ENCODE assay signal across 8 cellular contexts in the genomic region with DNA sequence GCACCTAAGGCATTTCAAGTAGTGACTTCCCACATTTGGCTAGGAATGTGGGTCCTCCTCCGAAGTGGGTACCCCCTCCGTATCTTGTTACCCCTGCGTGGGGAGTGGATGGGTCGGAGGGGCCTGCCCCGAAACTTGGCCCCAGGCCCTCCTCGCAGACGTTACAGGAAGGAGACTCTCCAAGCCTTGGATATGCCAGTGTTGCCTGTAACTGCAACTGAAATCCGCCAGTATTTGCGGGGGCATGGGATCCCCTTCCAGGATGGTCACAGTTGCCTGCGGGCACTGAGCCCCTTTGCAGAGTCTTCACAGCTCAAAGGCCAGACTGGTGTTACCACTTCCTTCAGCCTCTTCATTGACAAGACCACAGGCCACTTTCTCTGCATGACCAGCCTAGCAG. TPM values are rescaled to one million over a fixed set of nuclear protein-coding genes. Genes with fewer than 3 reads are reported as not detected.
DNase-seq lines count a peak whose midpoint lies in the region; ATAC-seq and TF ChIP-seq lines count a peak whose summit lies in the region.

No MANE protein-coding gene starts in this region.

- no peak for DNase-seq in AG04449 (ENCODE audit: low read depth, low spot score)
- DNase-seq in IMR-90, result no peak
- no peak for DNase-seq in cardiac fibroblast (ENCODE audit: low read depth in 2 of 2)

- no peak overlapping the region for H2BK120ac ChIP-seq in IMR-90 (ENCODE audit: low read depth, low read length)

- peak overlapping the region; percentile 99 for H3K4me2 ChIP-seq in IMR-90 (ENCODE audit: low read depth, low read length)

- peak overlapping the region; percentile 2 for H2AK9ac ChIP-seq in IMR-90 (replicated peaks; ENCODE audit: low read depth, low read length, poor library complexity)

- no peak overlapping the region for H3K14ac ChIP-seq in IMR-90 (replicated peaks; ENCODE audit: low read depth, low read length)

- H3K36me3 ChIP-seq in IMR-90 (ENCODE audit: control insufficient read depth, insufficient read depth, low read length) (peaks cover 31% of the 10 kb centered on the region), muscle layer of duodenum (ENCODE audit: control insufficient read depth in 1 of 2, insufficient read depth in 2 of 2, low read length in 2 of 2) (peaks cover 24 to 29% of the 10 kb centered on the region in 2 donors)

- POLR2A ChIA-PET in AG04449 (lab: Yijun Ruan, JAX), result no interaction called here
- POLR2A ChIA-PET in IMR-90 (lab: Charles Lee; ENCODE audit: unreplicated experiment), result no interaction called here

- TF ChIP-seq RAD21 in IMR-90 (IDR thresholded peaks at IDR 0.05; ENCODE audit: low read length), result no peak

- TF ChIP-seq CTCF in AG04449 (IDR thresholded peaks at IDR 0.05; ENCODE audit: insufficient read depth, low read length, missing control alignments), result no peak
- TF ChIP-seq CTCF in IMR-90 (conservative IDR thresholded peaks at IDR 0.05; ENCODE audit: low read depth, low read length), result no peak
- TF ChIP-seq CTCF in cardiac fibroblast (IDR thresholded peaks at IDR 0.05; ENCODE audit: low read depth, low read length), result no peak

- H2AFZ ChIP-seq in IMR-90 (replicated peaks; ENCODE audit: low read length, poor library complexity), result peak overlapping the region; percentile 99

- no peak overlapping the region for H3K18ac ChIP-seq in IMR-90 (ENCODE audit: low read depth, low read length)

- no peak overlapping the region for H4K91ac ChIP-seq in IMR-90 (ENCODE audit: insufficient read depth, low read depth, low read length)

- no peak overlapping the region for H2BK5ac ChIP-seq in IMR-90 (ENCODE audit: low read depth, low read length, poor library complexity, severe bottlenecking)

- BruUV-seq in IMR-90 (replicated peaks; lab: Mats Ljungman, UMichigan), result no TSS peak

- H3K27me3 ChIP-seq in IMR-90 (ENCODE audit: control insufficient read depth, insufficient read depth, low read length), result no peaks in the 10 kb centered on the region
- H3K27me3 ChIP-seq in muscle layer of duodenum (ENCODE audit: low read depth, low read length), result no peaks in the 10 kb centered on the region

- H3K4me1 ChIP-seq in IMR-90 (ENCODE audit: control insufficient read depth, insufficient read depth, low read length) (peaks cover 8% of the 10 kb centered on the region; the same call in 1 of the 2 replicates), muscle layer of duodenum (ENCODE audit: control insufficient read depth in 1 of 2, insufficient read depth in 2 of 2, low read length in 2 of 2) (peaks cover 13 to 22% of the 10 kb centered on the region in 2 donors)

- peak overlapping the region; percentile 57; the same call in 1 of the 2 replicates for H2AK5ac ChIP-seq in IMR-90 (ENCODE audit: low read depth, low read length)

- H4K20me1 ChIP-seq in IMR-90 (ENCODE audit: insufficient read depth, low read length), result 0 out of 2 replicates have a peak, but pooled peaks cover 3% of the 10 kb centered on the region

- ATAC-seq in IMR-90 (ENCODE audit: low read depth) (no peak), HG02885 (IDR thresholded peaks at IDR 0.05; ENCODE audit: poor library complexity, unreplicated experiment) (no peak), GM19023 (IDR thresholded peaks at IDR 0.05; ENCODE audit: unreplicated experiment) (no peak), HG02852 (IDR thresholded peaks at IDR 0.05; ENCODE audit: unreplicated experiment) (no peak), GM19463 (IDR thresholded peaks at IDR 0.05; ENCODE audit: unreplicated experiment) (no peak)

- H3K9me3 ChIP-seq in IMR-90 (ENCODE audit: control insufficient read depth, insufficient read depth, low read length), result no peaks in the 10 kb centered on the region
- H3K9me3 ChIP-seq in muscle layer of duodenum (ENCODE audit: control insufficient read depth in 1 of 2, low read length in 2 of 2), result no peaks in the 10 kb centered on the region

- H3K4ac ChIP-seq in IMR-90 (ENCODE audit: low read depth, low read length), result peak overlapping the region; percentile 88; the same call in 1 of the 2 replicates

- dilution Hi-C loops in IMR-90 (cut with HindIII; ENCODE audit: low sequenced_read_pairs, unreplicated experiment), result no loop called here

- H3K9ac ChIP-seq in IMR-90 (ENCODE audit: low read depth, low read length), result peak overlapping the region; percentile 70

- in situ Hi-C loops in IMR-90 (cut with MboI; ENCODE audit: low sequenced_read_pairs), result no loop called here

- H3K9me1 ChIP-seq in IMR-90 (ENCODE audit: insufficient read depth, low read length), result peaks cover 9% of the 10 kb centered on the region

- no peak overlapping the region for H3K27ac ChIP-seq in IMR-90 (ENCODE audit: insufficient read depth, low read length)
- no peak overlapping the region for H3K27ac ChIP-seq in muscle layer of duodenum (ENCODE audit: low read length)

- 75% methylated on average over 5 of the region's 10 CpGs; no CpG with 5 or more reads in 1 of the 2 experiments for WGBS in IMR-90 (ENCODE audit: extremely low coverage in 2 of 2, insufficient read length in 1 of 2), 2 experiments

- H3K56ac ChIP-seq in IMR-90 (ENCODE audit: extremely low read depth, insufficient read depth, low read length), result 0 out of 2 replicates have a peak overlapping the region, but pooled peaks have one; percentile 66

- CTCF ChIA-PET in AG04449 (lab: Yijun Ruan, JAX) (interaction anchor here (1.0 to 26.4 kb wide), 5 partner anchors 8 to 46 kb away, joined by 3 to 803 read pairs (median 119); partner anchors contain the start of genes LZTS2, PDZD7 and SFXN3), IMR-90 (lab: Yijun Ruan, JAX) (interaction anchor here (1.3 kb wide), 1 partner anchor 11 kb away, joined by 3 read pairs; the partner anchor contains the start of gene LZTS2)

- peaks cover 60 to 67% of the 10 kb centered on the region in 2 experiments for H3K79me1 ChIP-seq in IMR-90 (ENCODE audit: low read depth in 1 of 2, low read length in 2 of 2)

- H3K4me3 ChIP-seq in AG04449 (ENCODE audit: low read depth, low read length) (peak overlapping the region; percentile 100), IMR-90 (ENCODE audit: insufficient read depth, low read depth, low read length) (peak overlapping the region; percentile 90), cardiac fibroblast (replicated peaks in 1 of 2; ENCODE audit: low read depth in 2 of 2, low read length in 2 of 2) (peak overlapping the region; percentile 97 to 100), muscle layer of duodenum (ENCODE audit: low read depth in 1 of 2, low read length in 2 of 2) (peak overlapping the region; percentile 91 to 99)

- peak overlapping the region; percentile 87; the same call in 1 of the 2 replicates for H3K23ac ChIP-seq in IMR-90 (ENCODE audit: low read depth, low read length)

- H2BK15ac ChIP-seq in IMR-90 (ENCODE audit: low read depth, low read length), result no peak overlapping the region

- H2BK20ac ChIP-seq in IMR-90 (ENCODE audit: low read depth, low read length), result no peak overlapping the region

- TF ChIP-seq POLR2A in IMR-90 (IDR thresholded peaks at IDR 0.05; ENCODE audit: low read depth, low read length), result no peak

- intact Hi-C loops in IMR-90 (cut with micrococcal nuclease), result no loop called here

- no peak overlapping the region for H4K5ac ChIP-seq in IMR-90 (ENCODE audit: low read depth, low read length)

- peak overlapping the region; percentile 95 to 100; a peak in 3 of 4 replicates for H4K8ac ChIP-seq in IMR-90 (ENCODE audit: low read depth in 2 of 2, low read length in 2 of 2)

TF ChIP-seq in IMR-90, 13 proteins besides CTCF, POLR2A, EP300 and RAD21 (continues in another document):
- TF ChIP-seq NFE2L2 (IDR thresholded peaks at IDR 0.05; ENCODE audit: low read depth, low read length) (no peak), CEBPB (IDR thresholded peaks at IDR 0.05; ENCODE audit: low read depth, low read length) (no peak), MAFK (IDR thresholded peaks at IDR 0.05; ENCODE audit: low read depth, low read length) (no peak), MXI1 (IDR thresholded peaks at IDR 0.05; ENCODE audit: borderline replicate concordance, low read depth, low read length) (no peak), RCOR1 (IDR thresholded peaks at IDR 0.05; ENCODE audit: insufficient replicate concordance, low read length) (no peak), SMC3 (IDR thresholded peaks at IDR 0.05; ENCODE audit: low read depth, low read length) (no peak), BHLHE40 (IDR thresholded peaks at IDR 0.05; ENCODE audit: low read depth, low read length) (no peak)
- TF ChIP-seq, protein P1, sequence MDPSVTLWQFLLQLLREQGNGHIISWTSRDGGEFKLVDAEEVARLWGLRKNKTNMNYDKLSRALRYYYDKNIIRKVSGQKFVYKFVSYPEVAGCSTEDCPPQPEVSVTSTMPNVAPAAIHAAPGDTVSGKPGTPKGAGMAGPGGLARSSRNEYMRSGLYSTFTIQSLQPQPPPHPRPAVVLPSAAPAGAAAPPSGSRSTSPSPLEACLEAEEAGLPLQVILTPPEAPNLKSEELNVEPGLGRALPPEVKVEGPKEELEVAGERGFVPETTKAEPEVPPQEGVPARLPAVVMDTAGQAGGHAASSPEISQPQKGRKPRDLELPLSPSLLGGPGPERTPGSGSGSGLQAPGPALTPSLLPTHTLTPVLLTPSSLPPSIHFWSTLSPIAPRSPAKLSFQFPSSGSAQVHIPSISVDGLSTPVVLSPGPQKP (IDR thresholded peaks at IDR 0.05; ENCODE audit: borderline replicate concordance, low read depth, low read length), result no peak

RNA-seq across cellular contexts. Expression of gene TWNK, which starts 0.8 kb away (rescaled TPM):
- total RNA-seq in IMR-90 (2012; rRNA removed), result 8.8 and 8.9 TPM in 2 replicates
- polyA plus RNA-seq in IMR-90 (2012; rRNA removed), result 7.5 and 7.7 TPM in 2 replicates
- 3.0 and 6.6 TPM in 2 replicates for polyA plus RNA-seq in IMR-90 (2012; cell fraction: cytosol; rRNA removed)
- 2.6 and 5.5 TPM in 2 replicates for polyA plus RNA-seq in IMR-90 (2012; cell fraction: nucleus; rRNA removed; ENCODE audit: low replicate concordance)

RNA-seq across cellular contexts. Expression of gene MRPL43, which starts 0.9 kb away (rescaled TPM):
- 56.4 and 61.3 TPM in 2 replicates for total RNA-seq in IMR-90 (2012; rRNA removed)
- polyA plus RNA-seq in IMR-90 (2012; rRNA removed), result 142 and 184 TPM in 2 replicates
- polyA plus RNA-seq in IMR-90 (2012; cell fraction: cytosol; rRNA removed), result 193 and 243 TPM in 2 replicates
- 68.3 and 147 TPM in 2 replicates for polyA plus RNA-seq in IMR-90 (2012; cell fraction: nucleus; rRNA removed; ENCODE audit: low replicate concordance)

RNA-seq across cellular contexts. Expression of gene LZTS2, which starts 11.4 kb away (rescaled TPM):
- 17.8 and 19.2 TPM in 2 replicates for total RNA-seq in IMR-90 (2012; rRNA removed)
- 101 and 108 TPM in 2 replicates for polyA plus RNA-seq in IMR-90 (2012; rRNA removed)
- polyA plus RNA-seq in IMR-90 (2012; cell fraction: cytosol; rRNA removed), result 62.9 and 107 TPM in 2 replicates
- polyA plus RNA-seq in IMR-90 (2012; cell fraction: nucleus; rRNA removed; ENCODE audit: low replicate concordance), result 135 and 272 TPM in 2 replicates

RNA-seq across cellular contexts. Expression of gene SEMA4G, which starts 18.9 kb away (rescaled TPM):
- 0.56 and 0.90 TPM in 2 replicates for total RNA-seq in IMR-90 (2012; rRNA removed)
- 8.0 and 8.7 TPM in 2 replicates for polyA plus RNA-seq in IMR-90 (2012; rRNA removed)
- 5.4 and 8.3 TPM in 2 replicates for polyA plus RNA-seq in IMR-90 (2012; cell fraction: cytosol; rRNA removed)
- 22.6 and 25.8 TPM in 2 replicates for polyA plus RNA-seq in IMR-90 (2012; cell fraction: nucleus; rRNA removed; ENCODE audit: low replicate concordance)

RNA-seq across cellular contexts. Expression of gene PDZD7, which starts 42.8 kb away (rescaled TPM):
- 0.83 and 0.90 TPM in 2 replicates for total RNA-seq in IMR-90 (2012; rRNA removed)
- 1.5 and 1.8 TPM in 2 replicates for polyA plus RNA-seq in IMR-90 (2012; rRNA removed)
- 0.97 and 2.0 TPM in 2 replicates for polyA plus RNA-seq in IMR-90 (2012; cell fraction: cytosol; rRNA removed)
- 6.5 and 8.7 TPM in 2 replicates for polyA plus RNA-seq in IMR-90 (2012; cell fraction: nucleus; rRNA removed; ENCODE audit: low replicate concordance)
